14 cellular contexts compared by ENCODE assay signal in the genomic region with DNA sequence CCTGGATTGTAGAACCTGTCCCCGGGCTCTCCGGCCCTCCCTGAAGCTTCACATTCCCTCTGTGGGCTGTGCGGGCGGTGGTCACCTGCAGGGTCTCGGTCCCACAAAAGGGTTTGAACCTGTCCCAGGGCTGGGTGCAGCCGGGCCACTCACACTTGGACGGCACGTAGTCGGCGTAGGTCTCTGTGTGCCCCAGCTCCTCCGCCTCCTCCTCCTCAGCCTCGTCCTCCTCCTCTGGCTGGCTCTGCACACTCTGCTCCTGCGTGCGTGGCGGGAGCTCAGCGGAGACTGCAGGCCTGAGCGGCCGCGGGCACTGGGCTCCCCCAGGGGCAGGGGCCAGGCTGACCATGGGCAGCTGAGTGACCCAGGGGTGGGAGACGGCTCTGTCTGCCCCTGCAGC.
"Had no signal": no experiment of that assay in that cellular context is flagged by ENCODE, and none has a peak within 500 bp of the region (broad histone marks: within the 10 kb centered on the region; RNA-seq: fewer than 3 reads in every experiment).

No MANE protein-coding gene starts in this region.

- H3K4me3 ChIP-seq: cardiac muscle cell, hepatocyte, lower lobe of right lung, prostate gland, right atrium auricular region, tibial nerve had no signal

- H3K27me3 ChIP-seq: cardiac muscle cell, hepatocyte, right atrium auricular region, tibial nerve had no signal

- DNase-seq: activated naive CD8-positive, alpha-beta T cell treated with anti-CD3 and anti-CD28 coated beads, Interleukin-2, amount 10 ng/mL, durations not matched to agents 7 days and 5 days; amygdala; effector memory CD4-positive, alpha-beta T cell had no signal

- H3K4me1 ChIP-seq: prostate gland, right atrium auricular region had no signal

- H3K27me3 Mint-ChIP-seq: activated CD4-positive, alpha-beta T cell treated with anti-CD3 and anti-CD28 coated beads for 36 hours; activated naive CD8-positive, alpha-beta T cell treated with anti-CD3 and anti-CD28 coated beads, Interleukin-2, amount 10 ng/mL, durations not matched to agents 7 days and 5 days; stimulated activated naive CD8-positive, alpha-beta T cell treated with anti-CD3 and anti-CD28 coated beads, Interleukin-15, Interleukin-2, amounts not matched to agents 100 ng/mL and 50 ng/mL, for 24 hours had no signal

- H3K9me3 Mint-ChIP-seq: activated naive CD8-positive, alpha-beta T cell treated with anti-CD3 and anti-CD28 coated beads, Interleukin-2, amount 10 ng/mL, durations not matched to agents 7 days and 5 days; activated T-helper 2 cell treated with anti-CD3 and anti-CD28 coated beads, Interferon-gamma antibody, Interleukin-2, Interleukin-4, amounts not matched to agents 10 μg/mL and 5 μg/mL and 100 μg/mL, durations not matched to agents 14 hours and 24 hours and 36 hours; nephron; stimulated activated naive CD8-positive, alpha-beta T cell treated with anti-CD3 and anti-CD28 coated beads, Interleukin-15, Interleukin-2, amounts not matched to agents 100 ng/mL and 50 ng/mL, for 24 hours; T-helper 2 cell treated with Interferon-gamma antibody and Interleukin-4, amounts not matched to agents 5 μg/mL and 100 μg/mL, for 36 hours had no signal

- H3K9me3 ChIP-seq: lower lobe of right lung, prostate gland, right atrium auricular region, tibial nerve had no signal

- H3K27ac ChIP-seq: cardiac muscle cell, hepatocyte, lower lobe of right lung, prostate gland, right atrium auricular region had no signal

- H3K4me2 ChIP-seq: hepatocyte had no signal

- H3K4me3 Mint-ChIP-seq: activated CD4-positive, alpha-beta T cell treated with anti-CD3 and anti-CD28 coated beads for 36 hours; activated naive CD8-positive, alpha-beta T cell treated with anti-CD3 and anti-CD28 coated beads, Interleukin-2, amount 10 ng/mL, durations not matched to agents 7 days and 5 days; nephron; stimulated activated naive CD8-positive, alpha-beta T cell treated with anti-CD3 and anti-CD28 coated beads, Interleukin-15, Interleukin-2, amounts not matched to agents 100 ng/mL and 50 ng/mL, for 24 hours; T-helper 2 cell treated with Interferon-gamma antibody and Interleukin-4, amounts not matched to agents 5 μg/mL and 100 μg/mL, for 36 hours had no signal

- H3K4me1 Mint-ChIP-seq: activated naive CD8-positive, alpha-beta T cell treated with anti-CD3 and anti-CD28 coated beads, Interleukin-2, amount 10 ng/mL, durations not matched to agents 7 days and 5 days; nephron had no signal

- H3K27ac Mint-ChIP-seq: activated CD4-positive, alpha-beta T cell treated with anti-CD3 and anti-CD28 coated beads for 36 hours; activated naive CD8-positive, alpha-beta T cell treated with anti-CD3 and anti-CD28 coated beads, Interleukin-2, amount 10 ng/mL, durations not matched to agents 7 days and 5 days; activated T-helper 2 cell treated with anti-CD3 and anti-CD28 coated beads, Interferon-gamma antibody, Interleukin-2, Interleukin-4, amounts not matched to agents 10 μg/mL and 5 μg/mL and 100 μg/mL, durations not matched to agents 14 hours and 24 hours and 36 hours; nephron; stimulated activated naive CD8-positive, alpha-beta T cell treated with anti-CD3 and anti-CD28 coated beads, Interleukin-15, Interleukin-2, amounts not matched to agents 100 ng/mL and 50 ng/mL, for 24 hours had no signal
